ENCODE assay signal across 8 cellular contexts in genomic region chr3:113747719-113748046, GRCh38. TPM values are rescaled to one million over a fixed set of nuclear protein-coding genes. Genes with fewer than 3 reads are reported as not detected.
A peak's percentile ranks its signal among the peaks of the same experiment; 100 is the strongest.
DNase-seq lines count a peak whose midpoint lies in the region; ATAC-seq and TF ChIP-seq lines count a peak whose summit lies in the region.

No MANE protein-coding gene starts in this region.

- H3K4me3 Mint-ChIP-seq in Calu3 (ENCODE audit: low read depth, unreplicated experiment): peak overlapping the region; percentile 100
- peak overlapping the region; percentile 96 for H3K4me3 Mint-ChIP-seq in activated CD8-positive, alpha-beta T cell treated with anti-CD3 and anti-CD28 coated beads, Interleukin-2, amount 10 ng/mL, durations not matched to agents 7 days and 5 days

- peak overlapping the region; percentile 85 for H2AFZ ChIP-seq in smooth muscle cell (ENCODE audit: low read depth)

- CTCF ChIA-PET in Calu3 (lab: Charles Lee): no interaction called here
- CTCF ChIA-PET in activated CD8-positive, alpha-beta T cell treated with anti-CD3 and anti-CD28 coated beads, Interleukin-2, amount 10 ng/mL, durations not matched to agents 7 days and 5 days (lab: Charles Lee): interaction anchor here (0.9 to 4.3 kb wide), 8 partner anchors 9 to 170 kb away, joined by 3 to 86 read pairs (median 4); no protein-coding TSS in a partner anchor

- peaks cover 19% of the 10 kb centered on the region for H3K4me1 Mint-ChIP-seq in Calu3 (ENCODE audit: low read depth, unreplicated experiment)
- peaks cover 40% of the 10 kb centered on the region for H3K4me1 Mint-ChIP-seq in activated CD8-positive, alpha-beta T cell treated with anti-CD3 and anti-CD28 coated beads, Interleukin-2, amount 10 ng/mL, durations not matched to agents 7 days and 5 days (ENCODE audit: low read depth)

- peak; percentile 9 for ATAC-seq in HG03066 (IDR thresholded peaks at IDR 0.05; ENCODE audit: low read depth, unreplicated experiment)
- no peak for ATAC-seq in activated CD8-positive, alpha-beta T cell treated with anti-CD3 and anti-CD28 coated beads, Interleukin-2, amount 10 ng/mL, durations not matched to agents 7 days and 5 days

- H3K4me3 ChIP-seq in smooth muscle cell: peak overlapping the region; percentile 95

- no peaks in the 10 kb centered on the region for H3K27me3 ChIP-seq in smooth muscle cell (ENCODE audit: low read depth)

- no peaks in the 10 kb centered on the region for H3K9me3 Mint-ChIP-seq in Calu3 (ENCODE audit: low read depth, unreplicated experiment)
- no peaks in the 10 kb centered on the region for H3K9me3 Mint-ChIP-seq in activated CD8-positive, alpha-beta T cell treated with anti-CD3 and anti-CD28 coated beads, Interleukin-2, amount 10 ng/mL, durations not matched to agents 7 days and 5 days (ENCODE audit: insufficient read depth)

- H3K79me2 ChIP-seq in smooth muscle cell (ENCODE audit: low read depth): peaks cover 80% of the 10 kb centered on the region

- peaks cover 28% of the 10 kb centered on the region for H3K4me1 ChIP-seq in smooth muscle cell (ENCODE audit: low read depth)

- TF ChIP-seq CTCF in Calu3 (IDR thresholded peaks at IDR 0.05; ENCODE audit: unreplicated experiment): no peak
- no peak for TF ChIP-seq CTCF in smooth muscle cell (IDR thresholded peaks at IDR 0.05; ENCODE audit: borderline replicate concordance, insufficient read depth, poor library complexity, severe bottlenecking)

- H3K27ac ChIP-seq in smooth muscle cell (ENCODE audit: low read depth): peak overlapping the region; percentile 100

- BruUV-seq in Calu3 (replicated peaks; lab: Mats Ljungman, UMichigan): no TSS peak

- H3K9ac ChIP-seq in smooth muscle cell (ENCODE audit: low read depth): peak overlapping the region; percentile 99

- no peaks in the 10 kb centered on the region for H3K9me3 ChIP-seq in smooth muscle cell (replicated peaks; ENCODE audit: low read depth)

- POLR2A ChIA-PET in activated CD8-positive, alpha-beta T cell treated with anti-CD3 and anti-CD28 coated beads, Interleukin-2, amount 10 ng/mL, durations not matched to agents 7 days and 5 days (lab: Charles Lee): interaction anchor here (1.2 to 1.5 kb wide), 6 partner anchors 9 to 52 kb away, joined by 3 to 8 read pairs (median 5); partner anchors contain the start of gene USF3

- H3K4me2 ChIP-seq in smooth muscle cell: peak overlapping the region; percentile 94

- H3K27ac Mint-ChIP-seq in Calu3 (ENCODE audit: unreplicated experiment): peak overlapping the region; percentile 97
- peak overlapping the region; percentile 100 for H3K27ac Mint-ChIP-seq in activated CD8-positive, alpha-beta T cell treated with anti-CD3 and anti-CD28 coated beads, Interleukin-2, amount 10 ng/mL, durations not matched to agents 7 days and 5 days

- peaks cover 27% of the 10 kb centered on the region for H4K20me1 ChIP-seq in smooth muscle cell (ENCODE audit: low read depth)

- no peaks in the 10 kb centered on the region for H3K36me3 ChIP-seq in smooth muscle cell (ENCODE audit: low read depth)

- peaks cover 43% of the 10 kb centered on the region for H3K36me3 Mint-ChIP-seq in Calu3 (ENCODE audit: insufficient read depth, unreplicated experiment)
- H3K36me3 Mint-ChIP-seq in activated CD8-positive, alpha-beta T cell treated with anti-CD3 and anti-CD28 coated beads, Interleukin-2, amount 10 ng/mL, durations not matched to agents 7 days and 5 days (ENCODE audit: low read depth): peaks cover 19% of the 10 kb centered on the region

- no peak for DNase-seq in Calu3
- peak; percentile 32 for DNase-seq in activated CD8-positive, alpha-beta T cell treated with anti-CD3 and anti-CD28 coated beads, Interleukin-2, amount 10 ng/mL, durations not matched to agents 7 days and 5 days
- DNase-seq in germinal center (ENCODE audit: low spot score): peak; percentile 18
- DNase-seq in smooth muscle cell (lab: John Stamatoyannopoulos, UW; ENCODE audit: unreplicated experiment): no peak
- DNase-seq in NCI-H1930 (lab: John Stamatoyannopoulos, UW): no peak
- DNase-seq in NAMALWA (ENCODE audit: low spot score): no peak
- no peak for DNase-seq in NCI-H2107 treated with DMSO at 0.1 percent for 48 hours (lab: John Stamatoyannopoulos, UW; ENCODE audit: unreplicated experiment)

- WGBS in smooth muscle cell (ENCODE audit: low lambda C conversion rate): 11% methylated on average over 6 of the region's 6 CpGs

- intact Hi-C loops in Calu3 (cut with micrococcal nuclease; ENCODE audit: unreplicated experiment): no loop called here

- no peaks in the 10 kb centered on the region for H3K27me3 Mint-ChIP-seq in Calu3 (ENCODE audit: unreplicated experiment)
- no peaks in the 10 kb centered on the region for H3K27me3 Mint-ChIP-seq in activated CD8-positive, alpha-beta T cell treated with anti-CD3 and anti-CD28 coated beads, Interleukin-2, amount 10 ng/mL, durations not matched to agents 7 days and 5 days (ENCODE audit: low read depth)

- no peaks in the 10 kb centered on the region for H3F3A ChIP-seq in smooth muscle cell (ENCODE audit: low read depth)

RNA-seq across cellular contexts. Expression of gene ATP6V1A, which starts 0.8 kb away (rescaled TPM):
- total RNA-seq in Calu3 (2022) (56.6 and 65.2 TPM in 2 replicates), smooth muscle cell (41.7 and 60.7 TPM in 2 replicates)
- 10 to 100 TPM; 37.1 to 39.8 TPM for total RNA-seq in activated CD8-positive, alpha-beta T cell treated with anti-CD3 and anti-CD28 coated beads, Interleukin-2, amount 10 ng/mL, durations not matched to agents 7 days and 5 days
- 38.7 and 41.6 TPM in 2 replicates for polyA plus RNA-seq in smooth muscle cell

RNA-seq across cellular contexts. Expression of gene NAA50, which starts 1.6 kb away (rescaled TPM):
- 155 and 156 TPM in 2 replicates for total RNA-seq in Calu3 (2022)
- 100 to 1,000 TPM; 108 to 116 TPM for total RNA-seq in activated CD8-positive, alpha-beta T cell treated with anti-CD3 and anti-CD28 coated beads, Interleukin-2, amount 10 ng/mL, durations not matched to agents 7 days and 5 days
- 82.0 and 97.8 TPM in 2 replicates for total RNA-seq in smooth muscle cell
- polyA plus RNA-seq in smooth muscle cell: 50.3 and 52.8 TPM in 2 replicates

RNA-seq across cellular contexts. Expression of gene USF3, which starts 51.2 kb away (rescaled TPM):
- 10.2 and 10.7 TPM in 2 replicates for total RNA-seq in Calu3 (2022)
- 10 to 100 TPM; 16.3 to 18.0 TPM for total RNA-seq in activated CD8-positive, alpha-beta T cell treated with anti-CD3 and anti-CD28 coated beads, Interleukin-2, amount 10 ng/mL, durations not matched to agents 7 days and 5 days
- total RNA-seq in smooth muscle cell: 12.3 and 14.7 TPM in 2 replicates
- polyA plus RNA-seq in smooth muscle cell: 2.9 and 3.9 TPM in 2 replicates

Comparison
In these comparisons a context has a peak if more than half of its experiments do, and no peak if none do; other contexts are left out.
1. DNase-seq: peak in activated CD8-positive, alpha-beta T cell treated with anti-CD3 and anti-CD28 coated beads, Interleukin-2, amount 10 ng/mL, durations not matched to agents 7 days and 5 days (single experiment) and germinal center (single experiment); none in Calu3 (single experiment), smooth muscle cell (single experiment), NCI-H1930 (0 of 2), NAMALWA (single experiment) and NCI-H2107 treated with DMSO at 0.1 percent for 48 hours (single experiment).